Comparison of ENCODE assay signal across 1 cellular context in genomic region chr11:103035656-103036434, GRCh38.
A peak's percentile ranks its signal among the peaks of the same experiment; 100 is the strongest.
TF ChIP-seq lines count a peak whose summit lies in the region.

No MANE protein-coding gene starts in this region.

TF ChIP-seq in K562, 482 proteins besides CTCF, POLR2A, EP300 and RAD21 (continues in another document):
- TF ChIP-seq MNT (conservative IDR thresholded peaks at IDR 0.05) (no peak), JUND (IDR thresholded peaks at IDR 0.05; ENCODE audit: borderline replicate concordance, low read depth, low read length) (peak; percentile 74; the same call in 1 of the 2 replicates), JUND (tag; IDR thresholded peaks at IDR 0.05; ENCODE audit: borderline replicate concordance, low read depth, low read length) (peak; percentile 97), RBM15 (IDR thresholded peaks at IDR 0.05; ENCODE audit: insufficient read depth, low read length) (no peak), ZNF146 (CRISPR knock-in tag; IDR thresholded peaks at IDR 0.05; ENCODE audit: unreplicated experiment) (no peak), NRF1 (conservative IDR thresholded peaks at IDR 0.05 in 1 of 2, IDR thresholded peaks at IDR 0.05 in 1 of 2) (no peak), E2F5 (CRISPR knock-in tag; IDR thresholded peaks at IDR 0.05) (no peak), WHSC1 (IDR thresholded peaks at IDR 0.05; ENCODE audit: low read length) (no peak), KAT8 (IDR thresholded peaks at IDR 0.05; ENCODE audit: low read depth) (no peak), SMARCA4 (IDR thresholded peaks at IDR 0.05) (no peak), ZNF778 (CRISPR knock-in tag; IDR thresholded peaks at IDR 0.05) (no peak), ZNF76 (CRISPR knock-in tag; IDR thresholded peaks at IDR 0.05; ENCODE audit: borderline replicate concordance) (no peak), ZNF589 (CRISPR knock-in tag; IDR thresholded peaks at IDR 0.05; ENCODE audit: low read depth) (no peak), NKRF (IDR thresholded peaks at IDR 0.05; ENCODE audit: borderline replicate concordance) (no peak), NFRKB (IDR thresholded peaks at IDR 0.05; ENCODE audit: low read depth) (no peak), ZNF232 (CRISPR knock-in tag; IDR thresholded peaks at IDR 0.05) (no peak), ZBTB34 (CRISPR knock-in tag; IDR thresholded peaks at IDR 0.05) (no peak), ATF3 (IDR thresholded peaks at IDR 0.05) (peak; percentile 75), ATF3 (CRISPR knock-in tag; conservative IDR thresholded peaks at IDR 0.05) (no peak; the same call in 1 of the 2 replicates), GABPA (tag; conservative IDR thresholded peaks at IDR 0.05; ENCODE audit: low read depth) (peak; percentile 72), ZNF165 (CRISPR knock-in tag; IDR thresholded peaks at IDR 0.05; ENCODE audit: borderline replicate concordance) (no peak), ERF (CRISPR knock-in tag; IDR thresholded peaks at IDR 0.05) (no peak), KDM4B (IDR thresholded peaks at IDR 0.05; ENCODE audit: borderline replicate concordance in 2 of 2, low read depth in 1 of 2) (no peak), U2AF2 (optimal IDR thresholded peaks at IDR 0.05; ENCODE audit: low read depth, low read length) (no peak), EP400 (IDR thresholded peaks at IDR 0.05) (no peak), ETV1 (tag; conservative IDR thresholded peaks at IDR 0.05; ENCODE audit: low read depth) (peak; percentile 53; the same call in 1 of the 2 replicates), NCOA4 (IDR thresholded peaks at IDR 0.05; ENCODE audit: partially characterized antibody) (no peak), ZNF277 (CRISPR knock-in tag; IDR thresholded peaks at IDR 0.05; ENCODE audit: borderline replicate concordance) (no peak), ZNF134 (CRISPR knock-in tag; conservative IDR thresholded peaks at IDR 0.05) (no peak), RFX7 (CRISPR knock-in tag; IDR thresholded peaks at IDR 0.05) (no peak), NR0B1 (IDR thresholded peaks at IDR 0.05; ENCODE audit: partially characterized antibody) (no peak), SMAD4 (CRISPR knock-in tag; conservative IDR thresholded peaks at IDR 0.05) (no peak), ZNF280A (IDR thresholded peaks at IDR 0.05; ENCODE audit: low read depth, partially characterized antibody) (no peak), ZFP36 (IDR thresholded peaks at IDR 0.05; ENCODE audit: low read depth, low read length, partially characterized antibody) (no peak), ZNF780A (CRISPR knock-in tag; IDR thresholded peaks at IDR 0.05) (no peak), CHD4 (IDR thresholded peaks at IDR 0.05; ENCODE audit: insufficient read depth, insufficient replicate concordance, low read depth, low read length, poor library complexity, severe bottlenecking) (no peak), SMARCB1 (IDR thresholded peaks at IDR 0.05; ENCODE audit: insufficient read length, low read depth) (no peak), TAL1 (IDR thresholded peaks at IDR 0.05) (no peak), SMC3 (conservative IDR thresholded peaks at IDR 0.05; ENCODE audit: insufficient read depth, low read depth, low read length) (0 out of 2 replicates have a peak, but pooled peaks have one; percentile 14), PHF21A (IDR thresholded peaks at IDR 0.05; ENCODE audit: borderline replicate concordance, low read depth) (no peak), SIN3B (IDR thresholded peaks at IDR 0.05; ENCODE audit: low read depth) (no peak), NCOA2 (IDR thresholded peaks at IDR 0.05; ENCODE audit: partially characterized antibody in 2 of 2) (no peak), ZBTB43 (CRISPR knock-in tag; IDR thresholded peaks at IDR 0.05) (no peak), THRAP3 (IDR thresholded peaks at IDR 0.05; ENCODE audit: borderline replicate concordance) (no peak), CUX1 (CRISPR knock-in tag; IDR thresholded peaks at IDR 0.05) (no peak), ZNF408 (CRISPR knock-in tag; IDR thresholded peaks at IDR 0.05; ENCODE audit: low read depth) (no peak), KDM2B (CRISPR knock-in tag; IDR thresholded peaks at IDR 0.05) (no peak), HEY1 (CRISPR knock-in tag; IDR thresholded peaks at IDR 0.05; ENCODE audit: borderline replicate concordance) (no peak), MBD2 (IDR thresholded peaks at IDR 0.05; ENCODE audit: borderline replicate concordance, low read depth) (no peak), NFATC3 (IDR thresholded peaks at IDR 0.05) (peak; percentile 94)
